22 cellular contexts compared by ENCODE assay signal in genomic region chr17:16300554-16300953, GRCh38. TPM values are rescaled to one million over a fixed set of nuclear protein-coding genes. Genes with fewer than 3 reads are reported as not detected.
DNase-seq lines count a peak whose midpoint lies in the region; ATAC-seq, FAIRE-seq and TF ChIP-seq lines count a peak whose summit lies in the region.
"Had no signal": no experiment of that assay in that cellular context is flagged by ENCODE, and none has a peak within 500 bp of the region (broad histone marks: within the 10 kb centered on the region; RNA-seq: fewer than 3 reads in every experiment).

No MANE protein-coding gene starts in this region.

- H3K4ac ChIP-seq in IMR-90 (ENCODE audit: low read depth, low read length), result no peak overlapping the region

- TF ChIP-seq CTCF in GM10266 (IDR thresholded peaks at IDR 0.05; ENCODE audit: control insufficient read depth, insufficient read depth, low read depth, missing control alignments), result no peak
- TF ChIP-seq CTCF in IMR-90 (conservative IDR thresholded peaks at IDR 0.05; ENCODE audit: low read depth, low read length), result no peak
- no peak for TF ChIP-seq CTCF in colonic mucosa (IDR thresholded peaks at IDR 0.05)
- TF ChIP-seq CTCF in omental fat pad (IDR thresholded peaks at IDR 0.05), result no peak

- H2AK9ac ChIP-seq in IMR-90 (replicated peaks; ENCODE audit: low read depth, low read length, poor library complexity), result no peak overlapping the region

- ATAC-seq in IMR-90 (ENCODE audit: low read depth) (peak; percentile 25), omental fat pad (ENCODE audit: low FRiP score) (no peak)
- ATAC-seq: CD8-positive, alpha-beta T cell; HCT116 had no signal

- no peaks in the 10 kb centered on the region for H3K27me3 ChIP-seq in IMR-90 (ENCODE audit: control insufficient read depth, insufficient read depth, low read length)
- no peaks in the 10 kb centered on the region for H3K27me3 ChIP-seq in colonic mucosa
- H3K27me3 ChIP-seq: BLaER1 treated with 17β-estradiol and CSF1 and Interleukin-3, amounts not matched to agents 10 nM and 100 nM had no signal

- DNase-seq in GM10266 (ENCODE audit: extremely low spot score) (peak; percentile 1), IMR-90 (no peak), colonic mucosa (no peak), mesenteric fat pad (ENCODE audit: low spot score) (peak; percentile 41), RCC 7860 (ENCODE audit: low spot score) (no peak), omental fat pad (ENCODE audit: low spot score) (no peak), NCI-H2227 (lab: John Stamatoyannopoulos, UW; ENCODE audit: unreplicated experiment) (no peak)
- DNase-seq: CD8-positive, alpha-beta T cell; COR-L47; DMS 273 treated with DMSO at 0.1 percent for 48 hours; DMS53; DND-41; EL; GOT3; H7; HFFc6; KBM-7 had no signal

- no peak overlapping the region for H3K27ac ChIP-seq in IMR-90 (ENCODE audit: insufficient read depth, low read length)
- peak overlapping the region; percentile 90 for H3K27ac ChIP-seq in colonic mucosa
- H3K27ac ChIP-seq: BLaER1 treated with 17β-estradiol and CSF1 and Interleukin-3, amounts not matched to agents 10 nM and 100 nM; HL-60 had no signal

- H2BK120ac ChIP-seq in IMR-90 (ENCODE audit: low read depth, low read length), result no peak overlapping the region

- intact Hi-C loops in IMR-90 (cut with micrococcal nuclease) (no loop called here), colonic mucosa (cut with DNase I) (no loop called here)

- H3K23ac ChIP-seq in IMR-90 (ENCODE audit: low read depth, low read length), result no peak overlapping the region

- no TSS peak for BruUV-seq in IMR-90 (replicated peaks; lab: Mats Ljungman, UMichigan)

- H3K36me3 ChIP-seq in IMR-90 (ENCODE audit: control insufficient read depth, insufficient read depth, low read length) (no peaks in the 10 kb centered on the region), colonic mucosa (no peaks in the 10 kb centered on the region)

- no peak overlapping the region for H4K91ac ChIP-seq in IMR-90 (ENCODE audit: insufficient read depth, low read depth, low read length)

- no peak overlapping the region for H2BK15ac ChIP-seq in IMR-90 (ENCODE audit: low read depth, low read length)

- POLR2A ChIA-PET in IMR-90 (lab: Charles Lee; ENCODE audit: unreplicated experiment), result no interaction called here

- H3K9me1 ChIP-seq in IMR-90 (ENCODE audit: insufficient read depth, low read length), result peaks cover 6% of the 10 kb centered on the region

- H3K4me2 ChIP-seq in IMR-90 (ENCODE audit: low read depth, low read length), result no peak overlapping the region
- H3K4me2 ChIP-seq: BLaER1 treated with 17β-estradiol and CSF1 and Interleukin-3, amounts not matched to agents 10 nM and 100 nM had no signal

- H3K4me1 ChIP-seq in IMR-90 (ENCODE audit: control insufficient read depth, insufficient read depth, low read length), result peaks cover 8% of the 10 kb centered on the region
- H3K4me1 ChIP-seq in colonic mucosa, result peaks cover 6% of the 10 kb centered on the region

- TF ChIP-seq POLR2A in IMR-90 (IDR thresholded peaks at IDR 0.05; ENCODE audit: low read depth, low read length), result no peak

- dilution Hi-C loops in IMR-90 (cut with HindIII; ENCODE audit: low sequenced_read_pairs, unreplicated experiment), result no loop called here

- WGBS in IMR-90 (ENCODE audit: extremely low coverage in 2 of 2, insufficient read length in 1 of 2), 2 experiments, result no CpG with 5 or more reads among the region's 3 CpGs

- in situ Hi-C loops in IMR-90 (cut with MboI; ENCODE audit: low sequenced_read_pairs), result no loop called here

- H2BK20ac ChIP-seq in IMR-90 (ENCODE audit: low read depth, low read length), result no peak overlapping the region

- no peaks in the 10 kb centered on the region for H3K9me3 ChIP-seq in IMR-90 (ENCODE audit: control insufficient read depth, insufficient read depth, low read length)
- no peaks in the 10 kb centered on the region for H3K9me3 ChIP-seq in colonic mucosa

- no peak for FAIRE-seq in RCC 7860 (lab: Jason Lieb, UNC)
- FAIRE-seq: GM12891, GM18507 had no signal

- no peaks in the 10 kb centered on the region for H4K20me1 ChIP-seq in IMR-90 (ENCODE audit: insufficient read depth, low read length)

- no peak overlapping the region for H3K4me3 ChIP-seq in IMR-90 (ENCODE audit: insufficient read depth, low read depth, low read length)
- H3K4me3 ChIP-seq in colonic mucosa, result no peak overlapping the region
- H3K4me3 ChIP-seq: BLaER1 treated with 17β-estradiol and CSF1 and Interleukin-3, amounts not matched to agents 10 nM and 100 nM had no signal

- no peak overlapping the region for H3K18ac ChIP-seq in IMR-90 (ENCODE audit: low read depth, low read length)

- no peak overlapping the region for H3K56ac ChIP-seq in IMR-90 (ENCODE audit: extremely low read depth, insufficient read depth, low read length)

- no peaks in the 10 kb centered on the region for H3K79me1 ChIP-seq in IMR-90 (ENCODE audit: low read depth in 1 of 2, low read length in 2 of 2)

- H3K9ac ChIP-seq in IMR-90 (ENCODE audit: low read depth, low read length) (no peak overlapping the region), colonic mucosa (ENCODE audit: low read depth in 2 of 2, low read length in 2 of 2) (no peak overlapping the region)
- H3K9ac ChIP-seq: BLaER1 treated with 17β-estradiol and CSF1 and Interleukin-3, amounts not matched to agents 10 nM and 100 nM had no signal

- CTCF ChIA-PET in IMR-90 (lab: Yijun Ruan, JAX), result no interaction called here

- H2AK5ac ChIP-seq in IMR-90 (ENCODE audit: low read depth, low read length), result no peak overlapping the region

- no peak overlapping the region for H4K5ac ChIP-seq in IMR-90 (ENCODE audit: low read depth, low read length)

- H4K8ac ChIP-seq in IMR-90 (ENCODE audit: low read depth in 2 of 2, low read length in 2 of 2), result no peak overlapping the region

- TF ChIP-seq RAD21 in IMR-90 (IDR thresholded peaks at IDR 0.05; ENCODE audit: low read length), result no peak

- H3K14ac ChIP-seq in IMR-90 (replicated peaks; ENCODE audit: low read depth, low read length), result no peak overlapping the region

- H2BK5ac ChIP-seq in IMR-90 (ENCODE audit: low read depth, low read length, poor library complexity, severe bottlenecking), result no peak overlapping the region

- H2AFZ ChIP-seq in IMR-90 (replicated peaks; ENCODE audit: low read length, poor library complexity), result no peak overlapping the region

TF ChIP-seq in IMR-90, 13 proteins besides CTCF, POLR2A, EP300 and RAD21:
- TF ChIP-seq MAZ (IDR thresholded peaks at IDR 0.05; ENCODE audit: borderline replicate concordance, low read depth, low read length) (no peak), BHLHE40 (IDR thresholded peaks at IDR 0.05; ENCODE audit: low read depth, low read length) (no peak), FOS (IDR thresholded peaks at IDR 0.05; ENCODE audit: low read depth, low read length) (no peak), RFX5 (IDR thresholded peaks at IDR 0.05; ENCODE audit: low read depth, low read length) (no peak), MAFK (IDR thresholded peaks at IDR 0.05; ENCODE audit: low read depth, low read length) (no peak), RCOR1 (IDR thresholded peaks at IDR 0.05; ENCODE audit: insufficient replicate concordance, low read length) (no peak), SMC3 (IDR thresholded peaks at IDR 0.05; ENCODE audit: low read depth, low read length) (no peak), CEBPB (IDR thresholded peaks at IDR 0.05; ENCODE audit: low read depth, low read length) (no peak), MXI1 (IDR thresholded peaks at IDR 0.05; ENCODE audit: borderline replicate concordance, low read depth, low read length) (no peak), NFE2L2 (IDR thresholded peaks at IDR 0.05; ENCODE audit: low read depth, low read length) (no peak), CHD1 (IDR thresholded peaks at IDR 0.05; ENCODE audit: low read depth, low read length) (no peak)
- TF ChIP-seq, protein P1, sequence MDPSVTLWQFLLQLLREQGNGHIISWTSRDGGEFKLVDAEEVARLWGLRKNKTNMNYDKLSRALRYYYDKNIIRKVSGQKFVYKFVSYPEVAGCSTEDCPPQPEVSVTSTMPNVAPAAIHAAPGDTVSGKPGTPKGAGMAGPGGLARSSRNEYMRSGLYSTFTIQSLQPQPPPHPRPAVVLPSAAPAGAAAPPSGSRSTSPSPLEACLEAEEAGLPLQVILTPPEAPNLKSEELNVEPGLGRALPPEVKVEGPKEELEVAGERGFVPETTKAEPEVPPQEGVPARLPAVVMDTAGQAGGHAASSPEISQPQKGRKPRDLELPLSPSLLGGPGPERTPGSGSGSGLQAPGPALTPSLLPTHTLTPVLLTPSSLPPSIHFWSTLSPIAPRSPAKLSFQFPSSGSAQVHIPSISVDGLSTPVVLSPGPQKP (IDR thresholded peaks at IDR 0.05; ENCODE audit: borderline replicate concordance, low read depth, low read length), result no peak
- TF ChIP-seq, protein P2, sequence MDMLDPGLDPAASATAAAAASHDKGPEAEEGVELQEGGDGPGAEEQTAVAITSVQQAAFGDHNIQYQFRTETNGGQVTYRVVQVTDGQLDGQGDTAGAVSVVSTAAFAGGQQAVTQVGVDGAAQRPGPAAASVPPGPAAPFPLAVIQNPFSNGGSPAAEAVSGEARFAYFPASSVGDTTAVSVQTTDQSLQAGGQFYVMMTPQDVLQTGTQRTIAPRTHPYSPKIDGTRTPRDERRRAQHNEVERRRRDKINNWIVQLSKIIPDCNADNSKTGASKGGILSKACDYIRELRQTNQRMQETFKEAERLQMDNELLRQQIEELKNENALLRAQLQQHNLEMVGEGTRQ (IDR thresholded peaks at IDR 0.05; ENCODE audit: low read depth, low read length), result no peak

RNA-seq across cellular contexts. Expression of gene CENPV, which starts 52.7 kb away (rescaled TPM):
- total RNA-seq in IMR-90 (2012; rRNA removed) (35.3 and 38.6 TPM in 2 replicates), colonic mucosa (10 to 100 TPM; 60.6 to 77.4 TPM), mesenteric fat pad (26.1 TPM), omental fat pad (10 to 100 TPM; 16.1 to 29.1 (median 23.5) TPM)
- polyA plus RNA-seq in IMR-90 (2012; rRNA removed), result 49.8 and 52.2 TPM in 2 replicates
- polyA plus RNA-seq in IMR-90 (2012; cell fraction: cytosol; rRNA removed), result 35.9 and 108 TPM in 2 replicates
- polyA plus RNA-seq in IMR-90 (2012; cell fraction: nucleus; rRNA removed; ENCODE audit: low replicate concordance), result 35.8 and 72.9 TPM in 2 replicates

Comparison
In these comparisons a context has a peak if more than half of its experiments do, and no peak if none do; other contexts are left out.
1. DNase-seq: peak in GM10266 (single experiment) and mesenteric fat pad (single experiment); none in IMR-90 (single experiment), colonic mucosa (single experiment), RCC 7860 (single experiment), omental fat pad (single experiment) and NCI-H2227 (single experiment).